Comparison of ENCODE assay signal across 1 cellular context in the genomic region with DNA sequence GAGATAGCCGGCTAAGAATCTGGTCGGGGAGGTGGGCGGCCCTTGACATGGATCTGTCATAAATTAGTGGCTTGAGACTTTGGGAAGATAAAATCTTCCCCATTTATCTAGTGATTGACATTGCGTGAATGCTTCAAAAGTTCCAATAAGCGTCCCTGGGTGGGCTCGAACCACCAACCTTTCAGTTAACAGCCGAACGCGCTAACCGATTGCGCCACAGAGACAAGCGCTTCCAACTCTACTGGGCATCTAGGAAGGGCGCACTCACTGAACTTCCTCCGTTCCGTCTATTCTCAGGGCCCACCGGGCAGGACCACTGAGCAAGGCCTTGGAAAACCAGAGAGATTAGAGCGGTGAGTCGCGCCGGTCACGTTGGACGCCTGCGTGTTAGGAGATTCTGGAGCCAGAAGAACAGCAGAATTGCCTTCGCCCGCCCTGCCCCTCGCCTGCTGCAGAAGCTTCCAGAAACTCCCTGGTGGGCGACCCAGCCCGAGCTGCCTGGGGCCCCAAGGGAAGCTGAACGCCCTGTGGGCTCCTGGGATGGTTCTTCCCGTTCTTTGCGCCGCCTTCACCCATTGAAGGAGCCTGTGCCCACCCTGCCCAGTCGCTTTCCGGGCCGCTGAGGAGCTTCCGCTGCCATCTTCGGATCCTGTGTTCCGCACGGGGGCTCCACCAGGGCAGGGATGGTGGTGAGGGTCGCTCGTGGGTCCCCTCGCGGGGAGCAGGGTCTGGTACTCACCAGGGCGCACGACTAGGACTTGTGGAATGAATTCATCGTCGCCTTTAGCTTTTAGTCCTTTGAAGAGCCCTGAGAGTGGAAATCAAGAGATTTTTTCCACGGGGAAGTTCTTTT.
TF ChIP-seq lines count a peak whose summit lies in the region.

No MANE protein-coding gene starts in this region.

TF ChIP-seq in endothelial cell of umbilical vein, 7 proteins besides CTCF, POLR2A, EP300 and RAD21:
- TF ChIP-seq GATA2 (IDR thresholded peaks at IDR 0.05; ENCODE audit: insufficient read depth, insufficient read length, low read depth, low read length): peak; percentile 35
TF ChIP-seq in endothelial cell of umbilical vein: peak in this region for 1; not testable (repeated sequence) for 6.
